In genomic region chr21:33069645-33069993, GRCh38 we compare ENCODE assay signal across 13 cellular contexts. TPM values are rescaled to one million over a fixed set of nuclear protein-coding genes. Genes with fewer than 3 reads are reported as not detected.
DNase-seq lines count a peak whose midpoint lies in the region; ATAC-seq and TF ChIP-seq lines count a peak whose summit lies in the region.
"Had no signal": no experiment of that assay in that cellular context is flagged by ENCODE, and none has a peak within 500 bp of the region (broad histone marks: within the 10 kb centered on the region; RNA-seq: fewer than 3 reads in every experiment).

No MANE protein-coding gene starts in this region.

- H3K27me3 ChIP-seq in spleen (replicated peaks in 1 of 7), result peaks cover 0 to 100% (median 90%) of the 10 kb centered on the region in 7 donors

- CTCF ChIA-PET in WTC11 (lab: Charles Lee), result interaction anchor here (1.4 kb wide), 1 partner anchor 58 kb away, joined by 14 read pairs; no protein-coding TSS in a partner anchor

- peaks cover 21 to 60% (median 31%) of the 10 kb centered on the region in 6 donors for H3K4me1 ChIP-seq in spleen

- H3K36me3 ChIP-seq in spleen, result no peaks in the 10 kb centered on the region

- peaks cover 85% of the 10 kb centered on the region for H3K27me3 Mint-ChIP-seq in activated T-cell treated with anti-CD3 and anti-CD28 coated beads, Interleukin-2, amount 50 U/mL, for 24 hours
- peaks cover 89% of the 10 kb centered on the region for H3K27me3 Mint-ChIP-seq in WTC11 (ENCODE audit: low read depth)
- peaks cover 18% of the 10 kb centered on the region for H3K27me3 Mint-ChIP-seq in glutamatergic neuron (ENCODE audit: unreplicated experiment)

- peak overlapping the region in 4 of 8 donors; percentile 22 to 87 (median 58) for H3K27ac ChIP-seq in spleen

- H3K27ac Mint-ChIP-seq in activated T-cell treated with anti-CD3 and anti-CD28 coated beads, Interleukin-2, amount 50 U/mL, for 24 hours, result no peak overlapping the region
- H3K27ac Mint-ChIP-seq in WTC11 (no peak overlapping the region), glutamatergic neuron (ENCODE audit: unreplicated experiment) (no peak overlapping the region)

- WGBS in spleen, 5 donors, result 5 to 6% (median 5%) methylated on average over 11 of the region's 11 CpGs

- peaks cover 21% of the 10 kb centered on the region for H3K4me1 Mint-ChIP-seq in activated T-cell treated with anti-CD3 and anti-CD28 coated beads, Interleukin-2, amount 50 U/mL, for 24 hours (ENCODE audit: low read depth)
- H3K4me1 Mint-ChIP-seq in WTC11, result peaks cover 42% of the 10 kb centered on the region
- H3K4me1 Mint-ChIP-seq in glutamatergic neuron (ENCODE audit: low read depth, unreplicated experiment), result peaks cover 19% of the 10 kb centered on the region

- intact Hi-C loops in spleen (cut with DNase I; ENCODE audit: low total_unique reads), result no loop called here

- H3K4me3 Mint-ChIP-seq in activated T-cell treated with anti-CD3 and anti-CD28 coated beads, Interleukin-2, amount 50 U/mL, for 24 hours, result peak overlapping the region; percentile 8
- H3K4me3 Mint-ChIP-seq in WTC11 (peak overlapping the region; percentile 36), glutamatergic neuron (ENCODE audit: unreplicated experiment) (peak overlapping the region; percentile 83)

- TF ChIP-seq POLR2A in spleen (IDR thresholded peaks at IDR 0.05), result no peak

- peak overlapping the region in 7 of 8 donors; percentile 32 to 73 (median 47) for H3K4me3 ChIP-seq in spleen

- H3K9me3 ChIP-seq in spleen, result peaks cover 0 to 14% (median 3%) of the 10 kb centered on the region in 8 donors

- ATAC-seq in WTC11 (no peak), HG03442 (IDR thresholded peaks at IDR 0.05; ENCODE audit: unreplicated experiment) (no peak)

- no peak for TF ChIP-seq CTCF in WTC11 (IDR thresholded peaks at IDR 0.05)
- TF ChIP-seq CTCF in glutamatergic neuron (IDR thresholded peaks at IDR 0.05; ENCODE audit: partially characterized antibody, unreplicated experiment), result no peak
- no peak for TF ChIP-seq CTCF in spleen (IDR thresholded peaks at IDR 0.05 in 8 of 11, conservative IDR thresholded peaks at IDR 0.05 in 3 of 11)

- no peak for DNase-seq in activated T-cell treated with anti-CD3 and anti-CD28 coated beads, Interleukin-2, amount 50 U/mL, for 24 hours
- no peak for DNase-seq in activated T-cell treated with anti-CD3 and anti-CD28 coated beads for 4 hours
- DNase-seq in WTC11 (ENCODE audit: low spot score), result no peak
- no peak for DNase-seq in glutamatergic neuron
- no peak for DNase-seq in spleen
- no peak for DNase-seq in cerebellar cortex (ENCODE audit: low spot score)
- no peak for DNase-seq in NK-92 treated with Interleukin-12 subunit alpha and Interleukin-12 subunit beta, amount 100 ng/mL, for 24 hours (lab: John Stamatoyannopoulos, UW)
- DNase-seq: OCI-M1, T-helper 9 cell had no signal

- POLR2A ChIA-PET in WTC11 (lab: Charles Lee), result no interaction called here

- no peaks in the 10 kb centered on the region for H3K9me3 Mint-ChIP-seq in activated T-cell treated with anti-CD3 and anti-CD28 coated beads, Interleukin-2, amount 50 U/mL, for 24 hours
- H3K9me3 Mint-ChIP-seq in WTC11 (peaks cover 5% of the 10 kb centered on the region; the same call in 1 of the 2 replicates), glutamatergic neuron (ENCODE audit: unreplicated experiment) (peaks cover 5% of the 10 kb centered on the region)

- H3K36me3 Mint-ChIP-seq in activated T-cell treated with anti-CD3 and anti-CD28 coated beads, Interleukin-2, amount 50 U/mL, for 24 hours (ENCODE audit: low read depth), result no peaks in the 10 kb centered on the region
- H3K36me3 Mint-ChIP-seq in WTC11 (no peaks in the 10 kb centered on the region), glutamatergic neuron (ENCODE audit: unreplicated experiment) (peaks cover 5% of the 10 kb centered on the region)

TF ChIP-seq in WTC11, 78 proteins besides CTCF, POLR2A, EP300 and RAD21:
- TF ChIP-seq, protein P1, sequence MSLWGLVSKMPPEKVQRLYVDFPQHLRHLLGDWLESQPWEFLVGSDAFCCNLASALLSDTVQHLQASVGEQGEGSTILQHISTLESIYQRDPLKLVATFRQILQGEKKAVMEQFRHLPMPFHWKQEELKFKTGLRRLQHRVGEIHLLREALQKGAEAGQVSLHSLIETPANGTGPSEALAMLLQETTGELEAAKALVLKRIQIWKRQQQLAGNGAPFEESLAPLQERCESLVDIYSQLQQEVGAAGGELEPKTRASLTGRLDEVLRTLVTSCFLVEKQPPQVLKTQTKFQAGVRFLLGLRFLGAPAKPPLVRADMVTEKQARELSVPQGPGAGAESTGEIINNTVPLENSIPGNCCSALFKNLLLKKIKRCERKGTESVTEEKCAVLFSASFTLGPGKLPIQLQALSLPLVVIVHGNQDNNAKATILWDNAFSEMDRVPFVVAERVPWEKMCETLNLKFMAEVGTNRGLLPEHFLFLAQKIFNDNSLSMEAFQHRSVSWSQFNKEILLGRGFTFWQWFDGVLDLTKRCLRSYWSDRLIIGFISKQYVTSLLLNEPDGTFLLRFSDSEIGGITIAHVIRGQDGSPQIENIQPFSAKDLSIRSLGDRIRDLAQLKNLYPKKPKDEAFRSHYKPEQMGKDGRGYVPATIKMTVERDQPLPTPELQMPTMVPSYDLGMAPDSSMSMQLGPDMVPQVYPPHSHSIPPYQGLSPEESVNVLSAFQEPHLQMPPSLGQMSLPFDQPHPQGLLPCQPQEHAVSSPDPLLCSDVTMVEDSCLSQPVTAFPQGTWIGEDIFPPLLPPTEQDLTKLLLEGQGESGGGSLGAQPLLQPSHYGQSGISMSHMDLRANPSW (CRISPR knock-in tag; conservative IDR thresholded peaks at IDR 0.05; ENCODE audit: low read depth), result no peak
- TF ChIP-seq MYBL2 (CRISPR knock-in tag; IDR thresholded peaks at IDR 0.05) (no peak), ELF4 (CRISPR knock-in tag; IDR thresholded peaks at IDR 0.05; ENCODE audit: low read depth) (no peak), ZNF138 (CRISPR knock-in tag; conservative IDR thresholded peaks at IDR 0.05) (no peak), MAX (CRISPR knock-in tag; IDR thresholded peaks at IDR 0.05) (no peak), ATF6 (CRISPR knock-in tag; IDR thresholded peaks at IDR 0.05) (no peak), ZNF232 (CRISPR knock-in tag; IDR thresholded peaks at IDR 0.05) (no peak), ZNF416 (CRISPR knock-in tag; IDR thresholded peaks at IDR 0.05) (no peak)
TF ChIP-seq in WTC11: peak in this region for 0.

RNA-seq across cellular contexts. Expression of gene OLIG1, which starts 0.3 kb away (rescaled TPM):
- total RNA-seq in WTC11 (2021) (2.1 to 2.4 TPM (median 2.2 TPM) in 3 replicates), glutamatergic neuron (ENCODE audit: unreplicated experiment) (14.2 TPM), spleen (1 to 10 TPM in 2 of 7 donors, under 1 TPM in 4, not detected in 1; 0.26 to 1.8 (median 0.58) TPM)
- under 1 TPM in 2 of 3 donors, not detected in 1; 0.02 to 0.90 TPM for polyA plus RNA-seq in spleen
- total RNA-seq: LHCN-M2 had no signal
- polyA plus RNA-seq: keratinocyte had no signal

RNA-seq across cellular contexts. Expression of gene OLIG2, which starts 43.9 kb away (rescaled TPM):
- total RNA-seq in WTC11 (2021) (0.60 to 0.79 TPM (median 0.71 TPM) in 3 replicates), glutamatergic neuron (ENCODE audit: unreplicated experiment) (21.4 TPM), spleen (under 1 TPM in 1 of 7 donors, not detected in 6; 0.23 TPM)
- polyA plus RNA-seq in spleen, result under 1 TPM in 1 of 3 donors, not detected in 2; 0.03 TPM
- total RNA-seq: cardiac septum, LHCN-M2 had no signal
- polyA plus RNA-seq: keratinocyte had no signal

Comparison
In these comparisons a context has a peak if more than half of its experiments do, and no peak if none do; other contexts are left out.
1. H3K4me3 Mint-ChIP-seq: peak in every context shown above with its lines; median percentile 83 in glutamatergic neuron; 36 in WTC11; 8 in activated T-cell treated with anti-CD3 and anti-CD28 coated beads, Interleukin-2, amount 50 U/mL, for 24 hours.
2. RNA of gene OLIG2, which starts 43.9 kb away (total RNA-seq): 21.4 TPM in glutamatergic neuron (single experiment); 0.60 to 0.79 TPM in WTC11 and 0.23 TPM in spleen; every median in the first group is over 10 times any median in the second.